ENCODE assay signal across 19 cellular contexts in the genomic region with DNA sequence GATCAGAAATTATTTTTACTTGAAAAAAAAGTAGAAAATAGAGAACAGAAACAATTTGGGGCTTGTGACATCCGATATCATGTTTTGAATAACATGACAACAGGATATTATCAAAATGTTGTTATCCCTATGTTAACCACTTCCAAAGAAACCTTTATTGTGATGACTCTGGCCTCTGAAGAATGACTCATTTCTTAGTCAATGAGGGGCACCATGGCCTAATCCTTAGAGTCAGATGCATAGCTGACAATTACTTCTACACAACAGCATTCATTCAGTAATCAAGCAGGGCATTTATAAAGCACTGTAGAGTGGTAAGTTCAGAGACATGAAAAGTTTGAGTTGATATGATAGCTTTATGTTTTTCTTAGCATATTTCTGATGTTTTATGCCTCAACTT.
A peak's percentile ranks its signal among the peaks of the same experiment; 100 is the strongest.
DNase-seq lines count a peak whose midpoint lies in the region; ATAC-seq, FAIRE-seq and TF ChIP-seq lines count a peak whose summit lies in the region.
"Had no signal": no experiment of that assay in that cellular context is flagged by ENCODE, and none has a peak within 500 bp of the region (broad histone marks: within the 10 kb centered on the region; RNA-seq: fewer than 3 reads in every experiment).

No MANE protein-coding gene starts in this region.

- peaks cover 2 to 7% of the 10 kb centered on the region in 2 donors for H3K36me3 Mint-ChIP-seq in activated T-cell treated with anti-CD3 and anti-CD28 coated beads, Interleukin-2, amount 50 U/mL, for 72 hours (ENCODE audit: insufficient read depth in 2 of 2)

- no peak overlapping the region for H3K4me3 ChIP-seq in fibroblast of mammary gland (ENCODE audit: control insufficient read depth, low read depth, low read length)
- H3K4me3 ChIP-seq: heart right ventricle, skin epidermis had no signal

- no peak for FAIRE-seq in urothelium cell line (lab: Jason Lieb, UNC)
- FAIRE-seq: endothelial cell of umbilical vein, TTC549 had no signal

- H3K9me3 Mint-ChIP-seq in activated T-cell treated with anti-CD3 and anti-CD28 coated beads, Interleukin-2, amount 50 U/mL, for 72 hours = peaks cover 7 to 8% of the 10 kb centered on the region in 2 donors

- peak; percentile 82 to 86 for ATAC-seq in activated T-cell treated with anti-CD3 and anti-CD28 coated beads, Interleukin-2, amount 50 U/mL, for 72 hours (replicated peaks in 1 of 2)
- ATAC-seq: heart right ventricle had no signal

- no peak overlapping the region for H3K4me3 Mint-ChIP-seq in activated T-cell treated with anti-CD3 and anti-CD28 coated beads, Interleukin-2, amount 50 U/mL, for 72 hours
- H3K4me3 Mint-ChIP-seq: activated naive CD8-positive, alpha-beta T cell; CD4-positive, alpha-beta T cell; naive B cell had no signal

- no peak overlapping the region for H3K27ac Mint-ChIP-seq in activated T-cell treated with anti-CD3 and anti-CD28 coated beads, Interleukin-2, amount 50 U/mL, for 72 hours
- H3K27ac Mint-ChIP-seq: activated naive CD8-positive, alpha-beta T cell; CD4-positive, alpha-beta T cell; naive B cell had no signal

- no peak for TF ChIP-seq CTCF in fibroblast of mammary gland (conservative IDR thresholded peaks at IDR 0.05; ENCODE audit: control insufficient read depth, insufficient read depth, low read depth, low read length)

- H3K27me3 Mint-ChIP-seq in activated T-cell treated with anti-CD3 and anti-CD28 coated beads, Interleukin-2, amount 50 U/mL, for 72 hours (ENCODE audit: low read depth) = no peaks in the 10 kb centered on the region
- H3K27me3 Mint-ChIP-seq: activated naive CD8-positive, alpha-beta T cell; CD4-positive, alpha-beta T cell; naive B cell had no signal

- DNase-seq in activated T-cell treated with anti-CD3 and anti-CD28 coated beads, Interleukin-2, amount 50 U/mL, for 72 hours = no peak
- no peak for DNase-seq in activated T-cell treated with anti-CD3 and anti-CD28 coated beads, Interleukin-2, amount 50 U/mL, for 48 hours
- peak; percentile 13 for DNase-seq in NCI-H460 (ENCODE audit: extremely low read depth, low read depth)
- peak; percentile 3 for DNase-seq in fibroblast of mammary gland (ENCODE audit: low read depth)
- peak; percentile 19 for DNase-seq in urothelium cell line (ENCODE audit: low spot score)
- no peak for DNase-seq in activated CD8-positive, alpha-beta memory T cell treated with anti-CD3 and anti-CD28 coated beads for 24 hours
- DNase-seq in 8988T = no peak
- DNase-seq: activated CD4-positive, CD25-positive, alpha-beta regulatory T cell treated with anti-CD3 and anti-CD28 coated beads, Interleukin-2, amount 50 U/mL, for 72 hours; CD4-positive, alpha-beta T cell; cerebellar nuclear complex; heart right ventricle; naive B cell; NCI-H1436; NCI-H446; substantia nigra had no signal

- peaks cover 30% of the 10 kb centered on the region for H3K4me1 Mint-ChIP-seq in activated T-cell treated with anti-CD3 and anti-CD28 coated beads, Interleukin-2, amount 50 U/mL, for 72 hours (ENCODE audit: low read depth)

Comparison
In these comparisons a context has a peak if more than half of its experiments do, and no peak if none do; other contexts are left out.
1. DNase-seq: peak in NCI-H460 (single experiment), fibroblast of mammary gland (single experiment) and urothelium cell line (single experiment); none in activated T-cell treated with anti-CD3 and anti-CD28 coated beads, Interleukin-2, amount 50 U/mL, for 72 hours (0 of 2), activated T-cell treated with anti-CD3 and anti-CD28 coated beads, Interleukin-2, amount 50 U/mL, for 48 hours (0 of 2), activated CD8-positive, alpha-beta memory T cell treated with anti-CD3 and anti-CD28 coated beads for 24 hours (single experiment) and 8988T (single experiment).